In the genomic region with DNA sequence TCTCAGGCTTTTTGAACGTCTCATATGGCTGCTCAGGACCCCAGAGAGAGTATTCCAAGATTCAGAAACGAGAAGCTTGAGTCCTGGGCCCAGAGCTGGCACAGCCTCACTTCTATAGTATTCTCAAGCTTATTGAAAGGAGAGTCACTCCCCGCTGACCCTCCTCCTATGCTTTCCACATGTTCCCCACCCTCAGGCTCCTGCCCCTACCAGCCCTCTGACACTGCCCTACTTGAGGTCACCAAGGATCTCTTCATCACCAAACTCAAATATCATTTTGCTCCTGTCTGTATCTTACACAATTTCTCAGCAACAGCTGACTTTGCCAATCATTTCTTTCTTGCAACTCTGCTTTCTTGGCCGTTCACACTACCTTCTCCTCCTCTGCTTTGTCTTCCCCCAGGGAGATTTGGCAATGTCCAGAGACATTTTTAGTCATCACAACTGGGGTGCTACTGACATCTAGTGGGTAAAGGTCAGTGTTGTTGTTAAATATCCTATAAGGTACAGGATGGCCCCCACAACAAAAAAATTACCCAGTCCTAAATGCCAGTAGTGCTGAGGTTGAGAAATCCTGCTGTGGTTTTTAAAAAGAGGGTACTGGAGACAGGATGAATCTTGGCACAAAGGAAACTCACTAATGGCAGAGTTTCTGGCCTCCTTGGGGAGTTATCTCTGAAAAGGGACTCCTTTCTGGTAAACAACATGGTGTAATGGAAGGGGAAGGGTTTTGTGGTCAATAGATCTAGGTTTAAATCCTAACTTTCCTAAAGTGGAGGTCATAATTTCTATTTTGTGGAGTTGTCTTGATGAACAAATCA, we compare ENCODE assay signal across 9 cellular contexts. TPM values are rescaled to one million over a fixed set of nuclear protein-coding genes. Genes with fewer than 3 reads are reported as not detected.
A peak's percentile ranks its signal among the peaks of the same experiment; 100 is the strongest.
DNase-seq lines count a peak whose midpoint lies in the region; ATAC-seq, FAIRE-seq and TF ChIP-seq lines count a peak whose summit lies in the region.
"Had no signal": no experiment of that assay in that cellular context is flagged by ENCODE, and none has a peak within 500 bp of the region (broad histone marks: within the 10 kb centered on the region; RNA-seq: fewer than 3 reads in every experiment).

No MANE protein-coding gene starts in this region.

- H3K27me3 ChIP-seq in endothelial cell of umbilical vein (ENCODE audit: control insufficient read depth in 2 of 2, insufficient read depth in 2 of 2, low read length in 2 of 2) (peaks cover 5 to 8% of the 10 kb centered on the region in 2 experiments), parathyroid adenoma (ENCODE audit: control insufficient read depth, insufficient read depth, low read length) (no peaks in the 10 kb centered on the region)
- H3K27me3 ChIP-seq in effector memory CD4-positive, alpha-beta T cell (replicated peaks; ENCODE audit: control insufficient read depth, insufficient read depth, low read length, poor library complexity, severe bottlenecking) = no peaks in the 10 kb centered on the region

- WGBS in A549 (ENCODE audit: missing lambda C conversion rate) = 25% methylated on average over 4 of the region's 4 CpGs

- no TSS peak for BruUV-seq in endothelial cell of umbilical vein (replicated peaks; lab: Mats Ljungman, UMichigan)

- H3K4me2 ChIP-seq in A549 (no peak overlapping the region), endothelial cell of umbilical vein (ENCODE audit: insufficient read depth, low read length) (no peak overlapping the region), parathyroid adenoma (ENCODE audit: low read length) (no peak overlapping the region)

- no peak for FAIRE-seq in A549 (lab: Jason Lieb, UNC)
- FAIRE-seq in endothelial cell of umbilical vein (lab: Jason Lieb, UNC) = no peak

- H3K9me3 ChIP-seq in A549 (no peaks in the 10 kb centered on the region), endothelial cell of umbilical vein (replicated peaks; ENCODE audit: control insufficient read depth, insufficient read depth, low read length) (no peaks in the 10 kb centered on the region), parathyroid adenoma (ENCODE audit: control insufficient read depth, low read length) (no peaks in the 10 kb centered on the region)
- no peaks in the 10 kb centered on the region for H3K9me3 ChIP-seq in effector memory CD4-positive, alpha-beta T cell (ENCODE audit: control insufficient read depth, low read length)

- no peak overlapping the region for H3K9ac ChIP-seq in endothelial cell of umbilical vein (replicated peaks; ENCODE audit: extremely low read depth, insufficient read depth, low read length)
- no peak overlapping the region for H3K9ac ChIP-seq in parathyroid adenoma

- H3K4me3 ChIP-seq in A549 (no peak overlapping the region), endothelial cell of umbilical vein (replicated peaks in 1 of 3; ENCODE audit: insufficient read depth in 1 of 3, low read depth in 1 of 3, low read length in 3 of 3) (no peak overlapping the region), parathyroid adenoma (ENCODE audit: low read depth, low read length) (no peak overlapping the region)
- no peak overlapping the region for H3K4me3 ChIP-seq in effector memory CD4-positive, alpha-beta T cell (ENCODE audit: insufficient read depth, low read depth, low read length, poor library complexity, severe bottlenecking)

- CTCF ChIA-PET in A549 (lab: Yijun Ruan, JAX) = interaction anchor here (1.0 to 7.2 kb wide), 8 partner anchors 9 to 794 kb away, joined by 3 to 63 read pairs (median 10); no protein-coding TSS in a partner anchor
- CTCF ChIA-PET in endothelial cell of umbilical vein (lab: Charles Lee) = interaction anchor here (0.8 to 7.4 kb wide), 5 partner anchors 11 to 58 kb away, joined by 3 to 75 read pairs (median 4); no protein-coding TSS in a partner anchor

- TF ChIP-seq CTCF in A549 (IDR thresholded peaks at IDR 0.05) = peak; percentile 47
- TF ChIP-seq CTCF in endothelial cell of umbilical vein (IDR thresholded peaks at IDR 0.05; ENCODE audit: extremely low read depth in 1 of 2, insufficient read depth in 1 of 2, low read depth in 1 of 2, low read length in 2 of 2) = no peak
- peak; percentile 6 for TF ChIP-seq CTCF in parathyroid adenoma (IDR thresholded peaks at IDR 0.05)

- TF ChIP-seq RAD21 in A549 (conservative IDR thresholded peaks at IDR 0.05 in 1 of 2, IDR thresholded peaks at IDR 0.05 in 1 of 2) = peak; percentile 46 to 53

- TF ChIP-seq EP300 in A549 (IDR thresholded peaks at IDR 0.05) = no peak

- intact Hi-C loops in endothelial cell of umbilical vein (cut with micrococcal nuclease) = loop anchor here (2.0 kb wide), 1 partner anchor 15 kb away; no protein-coding TSS in a partner anchor

- no peaks in the 10 kb centered on the region for H3K36me3 ChIP-seq in endothelial cell of umbilical vein (ENCODE audit: control insufficient read depth in 2 of 2, extremely low read depth in 1 of 2, insufficient read depth in 2 of 2, low read length in 2 of 2)
- H3K36me3 ChIP-seq in parathyroid adenoma (ENCODE audit: control insufficient read depth, insufficient read depth, low read length) = no peaks in the 10 kb centered on the region
- no peaks in the 10 kb centered on the region for H3K36me3 ChIP-seq in effector memory CD4-positive, alpha-beta T cell (ENCODE audit: control insufficient read depth, insufficient read depth, low read length)

- H2AFZ ChIP-seq in endothelial cell of umbilical vein (ENCODE audit: low read depth, low read length) (no peak overlapping the region), parathyroid adenoma (no peak overlapping the region)

- no peaks in the 10 kb centered on the region for H3K9me1 ChIP-seq in endothelial cell of umbilical vein (replicated peaks; ENCODE audit: control insufficient read depth, extremely low read depth, insufficient read depth, low read length)

- H3K27ac ChIP-seq in A549 (no peak overlapping the region), endothelial cell of umbilical vein (ENCODE audit: insufficient read depth, low read depth, low read length) (no peak overlapping the region), parathyroid adenoma (no peak overlapping the region)
- no peak overlapping the region for H3K27ac ChIP-seq in effector memory CD4-positive, alpha-beta T cell (ENCODE audit: insufficient read depth, low read length, poor library complexity, severe bottlenecking)
- H3K27ac ChIP-seq: epithelial cell of prostate had no signal

- POLR2A ChIA-PET in A549 (lab: Yijun Ruan, JAX) (no interaction called here), endothelial cell of umbilical vein (lab: Charles Lee) (no interaction called here)

- TF ChIP-seq POLR2A in A549 (IDR thresholded peaks at IDR 0.05; ENCODE audit: low read length) = no peak
- TF ChIP-seq POLR2A in endothelial cell of umbilical vein (IDR thresholded peaks at IDR 0.05; ENCODE audit: low read depth, low read length) = no peak

- no peaks in the 10 kb centered on the region for H4K20me1 ChIP-seq in endothelial cell of umbilical vein (replicated peaks; ENCODE audit: control insufficient read depth, extremely low read depth, insufficient read depth, low read length)

- DNase-seq in A549 (ENCODE audit: low read depth in 1 of 2, low spot score in 1 of 2) (peak; percentile 10 to 27), NCI-H446 (lab: John Stamatoyannopoulos, UW) (peak; percentile 70 to 80), endothelial cell of umbilical vein (ENCODE audit: low read depth, low spot score) (peak; percentile 7), T-helper 9 cell (no peak)
- no peak for DNase-seq in effector memory CD4-positive, alpha-beta T cell

- H3K4me1 ChIP-seq in A549 (no peaks in the 10 kb centered on the region), endothelial cell of umbilical vein (ENCODE audit: control insufficient read depth, extremely low read depth, insufficient read depth, low read length) (no peaks in the 10 kb centered on the region), parathyroid adenoma (no peaks in the 10 kb centered on the region)
- H3K4me1 ChIP-seq in effector memory CD4-positive, alpha-beta T cell (ENCODE audit: control insufficient read depth, insufficient read depth, low read length, poor library complexity, severe bottlenecking) = no peaks in the 10 kb centered on the region

- dilution Hi-C loops in endothelial cell of umbilical vein (cut with MboI; ENCODE audit: extremely low pct_ligation_motif_present, low sequenced_read_pairs) = no loop called here

- peak; percentile 77 to 81; a peak in 5 of 6 replicates for ATAC-seq in A549
- ATAC-seq in GM18508 (IDR thresholded peaks at IDR 0.05; ENCODE audit: insufficient read depth, unreplicated experiment) = peak; percentile 69
- ATAC-seq in HG02852 (IDR thresholded peaks at IDR 0.05; ENCODE audit: unreplicated experiment) = peak; percentile 71

- H3K79me2 ChIP-seq in endothelial cell of umbilical vein (ENCODE audit: control insufficient read depth, insufficient read depth, low read length) = no peaks in the 10 kb centered on the region
- no peaks in the 10 kb centered on the region for H3K79me2 ChIP-seq in parathyroid adenoma

RNA-seq across cellular contexts. Expression of a gene that starts 26.9 kb away (rescaled TPM):
- 23.4 and 25.2 TPM in 2 replicates for polyA plus RNA-seq in A549 (2011; rRNA removed)
- polyA plus RNA-seq in A549 (2012; cell fraction: cytosol; rRNA removed) = 6.1 and 6.3 TPM in 2 replicates
- polyA plus RNA-seq in A549 (2012; cell fraction: nucleus; rRNA removed) = 2.1 and 5.0 TPM in 2 replicates
- 10.2 to 13.8 TPM (median 12.1 TPM) in 3 replicates for polyA plus RNA-seq in A549 (2017; fragmentation: RNase III; extraction: RNeasy Plus Mini Kit Qiagen cat#74134 plus additional on column Dnase treatment)
- 6.6 and 6.7 TPM in 2 replicates for polyA minus RNA-seq in A549 (2011; rRNA and poly(A)+ RNA removed)
- total RNA-seq in endothelial cell of umbilical vein = 19.7 and 26.9 TPM in 2 replicates
- polyA plus RNA-seq in endothelial cell of umbilical vein = 17.5 and 24.1 TPM in 2 replicates
- 14.4 and 15.8 TPM in 2 replicates for polyA plus RNA-seq in endothelial cell of umbilical vein (2011; cell fraction: cytosol; rRNA removed)
- polyA plus RNA-seq in endothelial cell of umbilical vein (2011; cell fraction: nucleus; rRNA removed) = 16.7 and 24.8 TPM in 2 replicates
- polyA plus RNA-seq in endothelial cell of umbilical vein (2012) = 25.6 and 37.8 TPM in 2 replicates
- polyA minus RNA-seq in endothelial cell of umbilical vein = 23.5 and 25.5 TPM in 2 replicates
- 1.9 TPM for polyA minus RNA-seq in endothelial cell of umbilical vein (2011; cell fraction: cytosol; rRNA and poly(A)+ RNA removed)
- polyA minus RNA-seq in endothelial cell of umbilical vein (2011; cell fraction: nucleus; rRNA and poly(A)+ RNA removed) = 11.6 and 19.1 TPM in 2 replicates

RNA-seq across cellular contexts. Expression of a gene that starts 47.5 kb away (rescaled TPM):
- 17.8 and 19.7 TPM in 2 replicates for polyA plus RNA-seq in A549 (2011; rRNA removed)
- polyA plus RNA-seq in A549 (2012; cell fraction: cytosol; rRNA removed) = 4.2 and 4.8 TPM in 2 replicates
- polyA plus RNA-seq in A549 (2012; cell fraction: nucleus; rRNA removed) = 9.5 and 12.8 TPM in 2 replicates
- polyA plus RNA-seq in A549 (2017; fragmentation: RNase III; extraction: RNeasy Plus Mini Kit Qiagen cat#74134 plus additional on column Dnase treatment) = 13.6 to 14.4 TPM (median 14.1 TPM) in 3 replicates
- polyA minus RNA-seq in A549 (2011; rRNA and poly(A)+ RNA removed) = 14.1 and 18.8 TPM in 2 replicates
- 29.3 and 35.1 TPM in 2 replicates for total RNA-seq in endothelial cell of umbilical vein
- polyA plus RNA-seq in endothelial cell of umbilical vein = 9.7 and 13.8 TPM in 2 replicates
- 9.0 and 10.0 TPM in 2 replicates for polyA plus RNA-seq in endothelial cell of umbilical vein (2011; cell fraction: cytosol; rRNA removed)
- polyA plus RNA-seq in endothelial cell of umbilical vein (2011; cell fraction: nucleus; rRNA removed) = 90.8 and 108 TPM in 2 replicates
- 22.7 and 24.7 TPM in 2 replicates for polyA plus RNA-seq in endothelial cell of umbilical vein (2012)
- 27.0 and 33.9 TPM in 2 replicates for polyA minus RNA-seq in endothelial cell of umbilical vein
- 6.5 TPM for polyA minus RNA-seq in endothelial cell of umbilical vein (2011; cell fraction: cytosol; rRNA and poly(A)+ RNA removed)
- polyA minus RNA-seq in endothelial cell of umbilical vein (2011; cell fraction: nucleus; rRNA and poly(A)+ RNA removed) = 55.8 and 76.9 TPM in 2 replicates

Comparison
In these comparisons a context has a peak if more than half of its experiments do, and no peak if none do; other contexts are left out.
1. DNase-seq: peak in A549 (2 of 2), NCI-H446 (2 of 2) and endothelial cell of umbilical vein (single experiment); none in effector memory CD4-positive, alpha-beta T cell (0 of 3) and T-helper 9 cell (single experiment).
2. CTCF ChIP-seq: peak in A549 (single experiment) and parathyroid adenoma (single experiment); none in endothelial cell of umbilical vein (0 of 2).
3. Peak in every context shown above with its lines, with median percentiles within 50 percentile points of each other: ATAC-seq.